21 cellular contexts compared by ENCODE assay signal in the genomic region with DNA sequence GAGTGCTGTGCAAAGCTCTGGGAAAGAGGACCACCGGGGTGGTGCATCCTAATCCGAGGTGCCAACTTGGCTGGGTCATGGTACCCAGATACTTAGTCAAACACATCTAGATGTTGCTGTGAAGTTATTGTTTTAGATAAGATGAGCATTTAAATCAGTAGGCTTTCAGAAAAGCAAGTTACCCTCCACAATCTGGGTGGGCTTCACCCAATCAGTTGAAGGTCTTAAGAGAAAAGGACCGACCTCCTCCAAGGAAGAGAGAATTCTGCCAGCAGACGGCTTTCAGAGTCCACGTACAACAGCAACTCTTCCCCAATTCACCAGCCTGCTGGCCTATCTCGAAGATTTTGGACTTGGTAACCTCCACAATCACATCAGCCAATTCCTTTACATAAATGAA.
"Had no signal": no experiment of that assay in that cellular context is flagged by ENCODE, and none has a peak within 500 bp of the region (broad histone marks: within the 10 kb centered on the region; RNA-seq: fewer than 3 reads in every experiment).

No MANE protein-coding gene starts in this region.

- H3K27me3 ChIP-seq: colonic mucosa, heart right ventricle had no signal

- H3K36me3 ChIP-seq: colonic mucosa, esophagus squamous epithelium, gastrocnemius medialis, heart right ventricle, left lung, lower lobe of right lung had no signal

- H3K4me1 ChIP-seq: colonic mucosa, esophagus squamous epithelium, gastrocnemius medialis, left lung, lower lobe of right lung had no signal

- DNase-seq: colonic mucosa; cortex of kidney; effector CD8-positive, alpha-beta T cell; effector memory CD8-positive, alpha-beta T cell; endodermal cell; erythroblast; esophagus squamous epithelium; foreskin fibroblast; foreskin melanocyte; gastrocnemius medialis; heart right ventricle; hippocampal formation; left cardiac atrium; left lung; left ventricle myocardium superior; mesenchymal stem cell; mucosa of descending colon; naive B cell had no signal

- H3K27ac ChIP-seq: colonic mucosa, epithelial cell of prostate, esophagus squamous epithelium, gastrocnemius medialis, heart right ventricle, left lung, lower lobe of right lung had no signal

- H3K9me3 ChIP-seq: colonic mucosa, esophagus squamous epithelium, gastrocnemius medialis, left lung, lower lobe of right lung, mucosa of descending colon had no signal

- H3K4me3 ChIP-seq: colonic mucosa, esophagus squamous epithelium, gastrocnemius medialis, heart right ventricle, left lung, lower lobe of right lung, mucosa of descending colon had no signal

- ATAC-seq: effector memory CD8-positive, alpha-beta T cell; esophagus mucosa; gastrocnemius medialis; heart right ventricle; left cardiac atrium; left lung; left ventricle myocardium superior; lower lobe of right lung; mucosa of descending colon had no signal
